In genomic region chr11:30206249-30206996, GRCh38 we compare ENCODE assay signal across 16 cellular contexts. TPM values are rescaled to one million over a fixed set of nuclear protein-coding genes. Genes with fewer than 3 reads are reported as not detected.
A peak's percentile ranks its signal among the peaks of the same experiment; 100 is the strongest.
DNase-seq lines count a peak whose midpoint lies in the region; ATAC-seq and TF ChIP-seq lines count a peak whose summit lies in the region.
"Had no signal": no experiment of that assay in that cellular context is flagged by ENCODE, and none has a peak within 500 bp of the region (broad histone marks: within the 10 kb centered on the region; RNA-seq: fewer than 3 reads in every experiment).

No MANE protein-coding gene starts in this region.

- POLR2A ChIA-PET in RWPE1 (lab: Yijun Ruan, JAX; ENCODE audit: low non-redundant PET), result no interaction called here

- H3K27ac ChIP-seq in MM.1S (ENCODE audit: low read length), result peak overlapping the region; percentile 20; the same call in 1 of the 2 replicates
- H3K27ac ChIP-seq in RWPE1, result no peak overlapping the region

- no peaks in the 10 kb centered on the region for H3K27me3 Mint-ChIP-seq in activated T-helper 2 cell treated with anti-CD3 and anti-CD28 coated beads, Interferon-gamma antibody, Interleukin-2, Interleukin-4, amounts not matched to agents 10 μg/mL and 5 μg/mL and 100 μg/mL, durations not matched to agents 14 hours and 24 hours and 36 hours (ENCODE audit: low read depth)

- no peak overlapping the region for H3K4me3 Mint-ChIP-seq in activated T-helper 2 cell treated with anti-CD3 and anti-CD28 coated beads, Interferon-gamma antibody, Interleukin-2, Interleukin-4, amounts not matched to agents 10 μg/mL and 5 μg/mL and 100 μg/mL, durations not matched to agents 14 hours and 24 hours and 36 hours (ENCODE audit: low read depth)
- H3K4me3 Mint-ChIP-seq: CD8-positive, alpha-beta T cell; natural killer cell treated with Interleukin-12 subunit alpha and Interleukin-12 subunit beta and Interleukin-15 and Interleukin-18, amount 100 ng/mL, for 72 hours; T-cell had no signal

- TF ChIP-seq CTCF in GM20000 (IDR thresholded peaks at IDR 0.05; ENCODE audit: extremely low read depth, missing control alignments) (no peak), MM.1S (IDR thresholded peaks at IDR 0.05; ENCODE audit: low read length) (no peak), RWPE1 (conservative IDR thresholded peaks at IDR 0.05; ENCODE audit: low read depth) (no peak)

- H3F3A ChIP-seq in MM.1S (ENCODE audit: insufficient read depth, low read length), result peaks cover 15% of the 10 kb centered on the region

- H3K27ac Mint-ChIP-seq in activated T-helper 2 cell treated with anti-CD3 and anti-CD28 coated beads, Interferon-gamma antibody, Interleukin-2, Interleukin-4, amounts not matched to agents 10 μg/mL and 5 μg/mL and 100 μg/mL, durations not matched to agents 14 hours and 24 hours and 36 hours, result no peak overlapping the region
- H3K27ac Mint-ChIP-seq: CD8-positive, alpha-beta T cell; natural killer cell treated with Interleukin-12 subunit alpha and Interleukin-12 subunit beta and Interleukin-15 and Interleukin-18, amount 100 ng/mL, for 72 hours; T-cell had no signal

- H3K36me3 Mint-ChIP-seq in activated T-helper 2 cell treated with anti-CD3 and anti-CD28 coated beads, Interferon-gamma antibody, Interleukin-2, Interleukin-4, amounts not matched to agents 10 μg/mL and 5 μg/mL and 100 μg/mL, durations not matched to agents 14 hours and 24 hours and 36 hours (ENCODE audit: low read depth), result no peaks in the 10 kb centered on the region
- H3K36me3 Mint-ChIP-seq: CD8-positive, alpha-beta T cell; natural killer cell treated with Interleukin-12 subunit alpha and Interleukin-12 subunit beta and Interleukin-15 and Interleukin-18, amount 100 ng/mL, for 72 hours; T-cell had no signal

- H3K9me2 ChIP-seq in MM.1S (replicated peaks; ENCODE audit: insufficient read depth, low read length), result no peaks in the 10 kb centered on the region

- H4K20me1 ChIP-seq in MM.1S (ENCODE audit: insufficient read depth, low read length), result no peaks in the 10 kb centered on the region

- no peak overlapping the region for H3K4me3 ChIP-seq in MM.1S (ENCODE audit: low read length)
- H3K4me3 ChIP-seq: smooth muscle cell had no signal

- H3K4me1 Mint-ChIP-seq in activated T-helper 2 cell treated with anti-CD3 and anti-CD28 coated beads, Interferon-gamma antibody, Interleukin-2, Interleukin-4, amounts not matched to agents 10 μg/mL and 5 μg/mL and 100 μg/mL, durations not matched to agents 14 hours and 24 hours and 36 hours (ENCODE audit: low read depth), result no peaks in the 10 kb centered on the region

- peak; percentile 78 for ATAC-seq in GM18511 (IDR thresholded peaks at IDR 0.05; ENCODE audit: unreplicated experiment)
- ATAC-seq in HG02973 (IDR thresholded peaks at IDR 0.05; ENCODE audit: unreplicated experiment), result peak; percentile 89
- ATAC-seq: CD8-positive, alpha-beta T cell; natural killer cell treated with Interleukin-12 subunit alpha and Interleukin-12 subunit beta and Interleukin-15 and Interleukin-18, amount 100 ng/mL, for 72 hours; T-cell had no signal

- no peak overlapping the region for H2AFZ ChIP-seq in MM.1S (ENCODE audit: low read length)

- DNase-seq in GM20000 (ENCODE audit: low spot score) (peak; percentile 29), MM.1S (peak; percentile 80), NCI-H2196 (lab: John Stamatoyannopoulos, UW; ENCODE audit: unreplicated experiment) (no peak), RWPE1 (ENCODE audit: low spot score) (no peak), iPS-NIHi7 (ENCODE audit: extremely low spot score) (no peak)
- no peak for DNase-seq in activated T-helper 2 cell treated with anti-CD3 and anti-CD28 coated beads, Interferon-gamma antibody, Interleukin-2, Interleukin-4, amounts not matched to agents 10 μg/mL and 5 μg/mL and 100 μg/mL, durations not matched to agents 14 hours and 24 hours and 36 hours (ENCODE audit: low spot score)
- DNase-seq: CD8-positive, alpha-beta T cell; NCI-H526 treated with DMSO at 0.1 percent for 48 hours; stimulated activated naive CD4-positive, alpha-beta T cell treated with Interleukin-2 at 50 U/mL for 16 hours; T-cell had no signal

- H3K9me3 Mint-ChIP-seq in activated T-helper 2 cell treated with anti-CD3 and anti-CD28 coated beads, Interferon-gamma antibody, Interleukin-2, Interleukin-4, amounts not matched to agents 10 μg/mL and 5 μg/mL and 100 μg/mL, durations not matched to agents 14 hours and 24 hours and 36 hours, result no peaks in the 10 kb centered on the region
- H3K9me3 Mint-ChIP-seq: CD8-positive, alpha-beta T cell; natural killer cell treated with Interleukin-12 subunit alpha and Interleukin-12 subunit beta and Interleukin-15 and Interleukin-18, amount 100 ng/mL, for 72 hours had no signal

- H3K79me2 ChIP-seq in MM.1S (ENCODE audit: low read length), result no peaks in the 10 kb centered on the region

- H3K36me3 ChIP-seq in MM.1S (replicated peaks; ENCODE audit: insufficient read depth, low read length), result no peaks in the 10 kb centered on the region

- H3K27me3 ChIP-seq in MM.1S (replicated peaks; ENCODE audit: insufficient read depth, low read length), result 0 out of 2 replicates have a peak, but pooled peaks cover 15% of the 10 kb centered on the region

- H3K4me2 ChIP-seq in MM.1S (ENCODE audit: low read depth, low read length), result peak overlapping the region; percentile 53
- H3K4me2 ChIP-seq: smooth muscle cell had no signal

- intact Hi-C loops in activated T-helper 2 cell treated with anti-CD3 and anti-CD28 coated beads, Interferon-gamma antibody, Interleukin-2, Interleukin-4, amounts not matched to agents 10 μg/mL and 5 μg/mL and 100 μg/mL, durations not matched to agents 14 hours and 24 hours and 36 hours (cut with micrococcal nuclease), result no loop called here

- CTCF ChIA-PET in RWPE1 (lab: Yijun Ruan, JAX), result no interaction called here

- H3K9me3 ChIP-seq in MM.1S (replicated peaks; ENCODE audit: insufficient read depth, low read length), result no peaks in the 10 kb centered on the region

- peaks cover 6% of the 10 kb centered on the region for H3K4me1 ChIP-seq in MM.1S (ENCODE audit: low read length)

- H3K9ac ChIP-seq in MM.1S (ENCODE audit: low read length), result no peak overlapping the region

RNA-seq across cellular contexts. Expression of gene FSHB, which starts 24.4 kb away (rescaled TPM):
- total RNA-seq in activated T-helper 2 cell treated with anti-CD3 and anti-CD28 coated beads, Interferon-gamma antibody, Interleukin-2, Interleukin-4, amounts not matched to agents 10 μg/mL and 5 μg/mL and 100 μg/mL, durations not matched to agents 14 hours and 24 hours and 36 hours, result not detected in 2 replicates
- total RNA-seq: CD8-positive, alpha-beta T cell; H1; M059J; natural killer cell treated with Interleukin-12 subunit alpha and Interleukin-12 subunit beta and Interleukin-15 and Interleukin-18, amount 100 ng/mL, for 72 hours; smooth muscle cell; T-cell had no signal

Comparison
In these comparisons a context has a peak if more than half of its experiments do, and no peak if none do; other contexts are left out.
1. DNase-seq: peak in GM20000 (single experiment) and MM.1S (single experiment); none in NCI-H2196 (single experiment), RWPE1 (single experiment), iPS-NIHi7 (single experiment) and activated T-helper 2 cell treated with anti-CD3 and anti-CD28 coated beads, Interferon-gamma antibody, Interleukin-2, Interleukin-4, amounts not matched to agents 10 μg/mL and 5 μg/mL and 100 μg/mL, durations not matched to agents 14 hours and 24 hours and 36 hours (single experiment).